Comparison of ENCODE assay signal across 25 cellular contexts in genomic region chr4:10454726-10455125, GRCh38.
"Had no signal": no experiment of that assay in that cellular context is flagged by ENCODE, and none has a peak within 500 bp of the region (broad histone marks: within the 10 kb centered on the region; RNA-seq: fewer than 3 reads in every experiment).

No MANE protein-coding gene starts in this region.

- H3K27me3 Mint-ChIP-seq: activated naive CD8-positive, alpha-beta T cell; effector memory CD8-positive, alpha-beta T cell had no signal

- H3K27ac ChIP-seq: heart right ventricle, left lung, neutrophil, right lobe of liver, transverse colon had no signal

- H3K9me3 Mint-ChIP-seq: activated B cell treated with CpG ODN at 0.5 μM for 24 hours had no signal

- H3K27ac Mint-ChIP-seq: activated B cell treated with CpG ODN at 0.5 μM for 24 hours; activated CD4-positive, alpha-beta T cell treated with anti-CD3 and anti-CD28 coated beads for 36 hours; activated CD8-positive, alpha-beta memory T cell treated with anti-CD3 and anti-CD28 coated beads, Interleukin-2, amount 10 ng/mL, durations not matched to agents 7 days and 5 days; activated CD8-positive, alpha-beta T cell treated with anti-CD3 and anti-CD28 coated beads, Interleukin-2, amount 10 ng/mL, durations not matched to agents 7 days and 5 days; effector memory CD8-positive, alpha-beta T cell; natural killer cell treated with Interleukin-12 subunit alpha and Interleukin-12 subunit beta and Interleukin-15 and Interleukin-18, amount 100 ng/mL, for 72 hours had no signal

- H3K27me3 ChIP-seq: right lobe of liver, testis had no signal

- DNase-seq: activated B cell treated with CpG ODN at 0.5 μM for 24 hours; activated CD4-positive, alpha-beta T cell treated with anti-CD3 and anti-CD28 coated beads for 36 hours; activated CD8-positive, alpha-beta memory T cell treated with anti-CD3 and anti-CD28 coated beads, Interleukin-2, amount 10 ng/mL, durations not matched to agents 7 days and 5 days; activated CD8-positive, alpha-beta T cell treated with anti-CD3 and anti-CD28 coated beads, Interleukin-2, amount 10 ng/mL, durations not matched to agents 7 days and 5 days; activated effector memory CD4-positive, alpha-beta T cell treated with Interleukin-2 at 50 U/mL for 16 hours; activated naive CD4-positive, alpha-beta T cell treated with Interleukin-2 at 50 U/mL for 16 hours; anterior cingulate cortex; cerebellar nuclear complex; cortex of kidney; effector memory CD8-positive, alpha-beta T cell; foreskin fibroblast; heart right ventricle; left lung; mucosa of descending colon; right lobe of liver; stimulated activated CD4-positive, alpha-beta T cell treated with anti-CD3 and anti-CD28 coated beads, Interleukin-2, amount 100 ng/mL, for 48 hours; stimulated activated naive CD8-positive, alpha-beta T cell treated with anti-CD3 and anti-CD28 coated beads, Interleukin-15, Interleukin-2, amounts not matched to agents 100 U/mL and 50 U/mL, for 24 hours; T-helper 2 cell; testis; transverse colon had no signal

- H3K4me3 ChIP-seq: heart right ventricle, left lung, lung, mucosa of descending colon, right lobe of liver, testis, transverse colon had no signal

- H3K4me3 Mint-ChIP-seq: activated CD4-positive, alpha-beta T cell treated with anti-CD3 and anti-CD28 coated beads for 36 hours; activated CD8-positive, alpha-beta memory T cell treated with anti-CD3 and anti-CD28 coated beads, Interleukin-2, amount 10 ng/mL, durations not matched to agents 7 days and 5 days; activated CD8-positive, alpha-beta T cell treated with anti-CD3 and anti-CD28 coated beads, Interleukin-2, amount 10 ng/mL, durations not matched to agents 7 days and 5 days; effector memory CD8-positive, alpha-beta T cell had no signal

- ATAC-seq: activated CD4-positive, alpha-beta T cell treated with anti-CD3 and anti-CD28 coated beads for 36 hours; activated CD8-positive, alpha-beta memory T cell treated with anti-CD3 and anti-CD28 coated beads, Interleukin-2, amount 10 ng/mL, durations not matched to agents 7 days and 5 days; activated CD8-positive, alpha-beta T cell treated with anti-CD3 and anti-CD28 coated beads, Interleukin-2, amount 10 ng/mL, durations not matched to agents 7 days and 5 days; effector memory CD8-positive, alpha-beta T cell; esophagus mucosa; heart right ventricle; left lung; mucosa of descending colon; natural killer cell treated with Interleukin-12 subunit alpha and Interleukin-12 subunit beta and Interleukin-15 and Interleukin-18, amount 100 ng/mL, for 72 hours; right lobe of liver; stimulated activated naive CD8-positive, alpha-beta T cell treated with anti-CD3 and anti-CD28 coated beads, Interleukin-15, Interleukin-2, amounts not matched to agents 100 U/mL and 50 U/mL, for 24 hours had no signal

- H3K9me3 ChIP-seq: mucosa of descending colon, neutrophil, right lobe of liver, testis, transverse colon had no signal
